In the genomic region with DNA sequence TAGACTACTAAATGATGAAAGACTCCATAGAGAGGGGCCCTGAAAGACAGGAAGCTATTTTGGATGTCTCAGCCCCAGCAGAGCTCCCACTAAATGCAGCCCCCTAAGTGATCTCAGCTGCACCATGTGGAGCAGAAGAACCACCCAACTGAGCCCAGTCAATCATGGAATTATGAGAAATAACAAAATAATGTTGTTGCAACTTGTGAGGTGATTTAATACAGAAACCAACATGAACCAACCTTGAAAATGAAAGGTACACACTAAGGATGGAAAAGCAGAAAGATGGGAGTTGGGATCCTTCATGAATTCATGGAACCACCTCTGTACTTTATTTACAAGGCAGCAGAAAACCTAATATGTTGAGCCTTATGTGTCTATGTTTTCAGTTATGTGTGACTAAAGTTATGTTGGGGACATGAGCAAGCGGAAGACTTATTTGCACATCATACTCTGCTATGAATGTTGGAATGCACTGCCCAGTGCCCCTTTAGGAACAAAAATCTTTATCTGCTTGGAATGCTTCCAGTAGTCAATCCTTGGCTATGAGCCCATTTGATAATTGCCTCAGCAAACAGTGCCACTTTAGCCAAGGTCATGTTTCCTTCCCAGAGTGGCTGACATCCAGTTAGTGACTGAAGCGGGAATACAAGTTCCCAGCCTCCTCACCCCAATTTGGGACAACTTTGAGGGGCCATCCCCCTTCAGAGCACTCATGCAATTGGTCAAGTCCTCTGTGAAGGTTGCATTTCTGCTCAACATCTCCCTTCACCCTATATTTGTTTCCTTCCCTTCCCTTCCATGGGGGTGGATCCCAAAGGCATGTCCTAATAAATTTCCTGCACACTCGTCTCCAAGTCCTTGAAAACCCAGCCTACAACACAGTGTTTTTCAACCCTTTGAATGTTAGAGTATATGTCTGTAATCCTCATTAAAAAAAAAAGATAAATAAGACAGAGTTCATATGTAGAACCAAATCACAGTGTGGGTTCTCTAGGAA, we compare ENCODE assay signal across 1 cellular context.
TF ChIP-seq lines count a peak whose summit lies in the region.

No MANE protein-coding gene starts in this region.

TF ChIP-seq in HepG2, 621 proteins besides CTCF, POLR2A, EP300 and RAD21 (continued from another document and continues in another):
- TF ChIP-seq ZNF580 (CRISPR knock-in tag; IDR thresholded peaks at IDR 0.05; ENCODE audit: borderline replicate concordance, low read depth), result peak; percentile 82
- no peak for TF ChIP-seq ZNF234 (CRISPR knock-in tag; conservative IDR thresholded peaks at IDR 0.05)
- TF ChIP-seq GZF1 (CRISPR knock-in tag; IDR thresholded peaks at IDR 0.05), result peak; percentile 18; the same call in 1 of the 2 replicates
- TF ChIP-seq, protein P1, sequence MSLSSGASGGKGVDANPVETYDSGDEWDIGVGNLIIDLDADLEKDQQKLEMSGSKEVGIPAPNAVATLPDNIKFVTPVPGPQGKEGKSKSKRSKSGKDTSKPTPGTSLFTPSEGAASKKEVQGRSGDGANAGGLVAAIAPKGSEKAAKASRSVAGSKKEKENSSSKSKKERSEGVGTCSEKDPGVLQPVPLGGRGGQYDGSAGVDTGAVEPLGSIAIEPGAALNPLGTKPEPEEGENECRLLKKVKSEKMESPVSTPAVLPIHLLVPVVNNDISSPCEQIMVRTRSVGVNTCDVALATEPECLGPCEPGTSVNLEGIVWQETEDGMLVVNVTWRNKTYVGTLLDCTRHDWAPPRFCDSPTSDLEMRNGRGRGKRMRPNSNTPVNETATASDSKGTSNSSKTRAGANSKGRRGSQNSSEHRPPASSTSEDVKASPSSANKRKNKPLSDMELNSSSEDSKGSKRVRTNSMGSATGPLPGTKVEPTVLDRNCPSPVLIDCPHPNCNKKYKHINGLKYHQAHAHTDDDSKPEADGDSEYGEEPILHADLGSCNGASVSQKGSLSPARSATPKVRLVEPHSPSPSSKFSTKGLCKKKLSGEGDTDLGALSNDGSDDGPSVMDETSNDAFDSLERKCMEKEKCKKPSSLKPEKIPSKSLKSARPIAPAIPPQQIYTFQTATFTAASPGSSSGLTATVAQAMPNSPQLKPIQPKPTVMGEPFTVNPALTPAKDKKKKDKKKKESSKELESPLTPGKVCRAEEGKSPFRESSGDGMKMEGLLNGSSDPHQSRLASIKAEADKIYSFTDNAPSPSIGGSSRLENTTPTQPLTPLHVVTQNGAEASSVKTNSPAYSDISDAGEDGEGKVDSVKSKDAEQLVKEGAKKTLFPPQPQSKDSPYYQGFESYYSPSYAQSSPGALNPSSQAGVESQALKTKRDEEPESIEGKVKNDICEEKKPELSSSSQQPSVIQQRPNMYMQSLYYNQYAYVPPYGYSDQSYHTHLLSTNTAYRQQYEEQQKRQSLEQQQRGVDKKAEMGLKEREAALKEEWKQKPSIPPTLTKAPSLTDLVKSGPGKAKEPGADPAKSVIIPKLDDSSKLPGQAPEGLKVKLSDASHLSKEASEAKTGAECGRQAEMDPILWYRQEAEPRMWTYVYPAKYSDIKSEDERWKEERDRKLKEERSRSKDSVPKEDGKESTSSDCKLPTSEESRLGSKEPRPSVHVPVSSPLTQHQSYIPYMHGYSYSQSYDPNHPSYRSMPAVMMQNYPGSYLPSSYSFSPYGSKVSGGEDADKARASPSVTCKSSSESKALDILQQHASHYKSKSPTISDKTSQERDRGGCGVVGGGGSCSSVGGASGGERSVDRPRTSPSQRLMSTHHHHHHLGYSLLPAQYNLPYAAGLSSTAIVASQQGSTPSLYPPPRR (CRISPR knock-in tag; IDR thresholded peaks at IDR 0.05; ENCODE audit: borderline replicate concordance), result peak; percentile 92
- TF ChIP-seq ZNF335 (CRISPR knock-in tag; IDR thresholded peaks at IDR 0.05), result peak; percentile 91
- TF ChIP-seq ZNF687 (CRISPR knock-in tag; IDR thresholded peaks at IDR 0.05), result no peak
- TF ChIP-seq SMARCC2 (IDR thresholded peaks at IDR 0.05), result no peak; the same call in 1 of the 2 replicates
- peak; percentile 32; the same call in 1 of the 2 replicates for TF ChIP-seq KDM2A (CRISPR knock-in tag; IDR thresholded peaks at IDR 0.05; ENCODE audit: borderline replicate concordance, low read depth)
- peak; percentile 95 for TF ChIP-seq ZNF614 (CRISPR knock-in tag; IDR thresholded peaks at IDR 0.05; ENCODE audit: borderline replicate concordance)
- no peak; the same call in 1 of the 2 replicates for TF ChIP-seq ZBTB34 (CRISPR knock-in tag; IDR thresholded peaks at IDR 0.05)
- peak; percentile 47; the same call in 1 of the 2 replicates for TF ChIP-seq SPEN (CRISPR knock-in tag; IDR thresholded peaks at IDR 0.05; ENCODE audit: low read depth)
- TF ChIP-seq ZNF761 (CRISPR knock-in tag; conservative IDR thresholded peaks at IDR 0.05), result no peak
- TF ChIP-seq, protein P2, sequence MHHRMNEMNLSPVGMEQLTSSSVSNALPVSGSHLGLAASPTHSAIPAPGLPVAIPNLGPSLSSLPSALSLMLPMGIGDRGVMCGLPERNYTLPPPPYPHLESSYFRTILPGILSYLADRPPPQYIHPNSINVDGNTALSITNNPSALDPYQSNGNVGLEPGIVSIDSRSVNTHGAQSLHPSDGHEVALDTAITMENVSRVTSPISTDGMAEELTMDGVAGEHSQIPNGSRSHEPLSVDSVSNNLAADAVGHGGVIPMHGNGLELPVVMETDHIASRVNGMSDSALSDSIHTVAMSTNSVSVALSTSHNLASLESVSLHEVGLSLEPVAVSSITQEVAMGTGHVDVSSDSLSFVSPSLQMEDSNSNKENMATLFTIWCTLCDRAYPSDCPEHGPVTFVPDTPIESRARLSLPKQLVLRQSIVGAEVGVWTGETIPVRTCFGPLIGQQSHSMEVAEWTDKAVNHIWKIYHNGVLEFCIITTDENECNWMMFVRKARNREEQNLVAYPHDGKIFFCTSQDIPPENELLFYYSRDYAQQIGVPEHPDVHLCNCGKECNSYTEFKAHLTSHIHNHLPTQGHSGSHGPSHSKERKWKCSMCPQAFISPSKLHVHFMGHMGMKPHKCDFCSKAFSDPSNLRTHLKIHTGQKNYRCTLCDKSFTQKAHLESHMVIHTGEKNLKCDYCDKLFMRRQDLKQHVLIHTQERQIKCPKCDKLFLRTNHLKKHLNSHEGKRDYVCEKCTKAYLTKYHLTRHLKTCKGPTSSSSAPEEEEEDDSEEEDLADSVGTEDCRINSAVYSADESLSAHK (CRISPR knock-in tag; IDR thresholded peaks at IDR 0.05; ENCODE audit: borderline replicate concordance), result no peak
- no peak for TF ChIP-seq HDAC6 (IDR thresholded peaks at IDR 0.05; ENCODE audit: low read depth, low read length)
- TF ChIP-seq FOSL2 (CRISPR knock-in tag; IDR thresholded peaks at IDR 0.05), result peak; percentile 89
- no peak for TF ChIP-seq SAFB2 (CRISPR knock-in tag; IDR thresholded peaks at IDR 0.05; ENCODE audit: borderline replicate concordance, low read depth)
- peak; percentile 87; the same call in 1 of the 2 replicates for TF ChIP-seq KDM3A (CRISPR knock-in tag; IDR thresholded peaks at IDR 0.05; ENCODE audit: low read depth)
- TF ChIP-seq PLRG1 (conservative IDR thresholded peaks at IDR 0.05), result no peak
- no peak for TF ChIP-seq POLR2AphosphoS2 (IDR thresholded peaks at IDR 0.05; ENCODE audit: low read depth, low read length)
- TF ChIP-seq ATM (IDR thresholded peaks at IDR 0.05; ENCODE audit: borderline replicate concordance), result no peak
- no peak for TF ChIP-seq U2AF2 (IDR thresholded peaks at IDR 0.05; ENCODE audit: low read depth, low read length)
- peak; percentile 87 for TF ChIP-seq KLF9 (CRISPR knock-in tag; IDR thresholded peaks at IDR 0.05; ENCODE audit: low read depth)
- TF ChIP-seq ZNF549 (CRISPR knock-in tag; IDR thresholded peaks at IDR 0.05), result no peak
- 0 out of 2 replicates have a peak, but pooled peaks have one; percentile 43 for TF ChIP-seq FOXP1 (IDR thresholded peaks at IDR 0.05)
- TF ChIP-seq FOXP1 (CRISPR knock-in tag; IDR thresholded peaks at IDR 0.05), result peak; percentile 89
- TF ChIP-seq, protein P3, sequence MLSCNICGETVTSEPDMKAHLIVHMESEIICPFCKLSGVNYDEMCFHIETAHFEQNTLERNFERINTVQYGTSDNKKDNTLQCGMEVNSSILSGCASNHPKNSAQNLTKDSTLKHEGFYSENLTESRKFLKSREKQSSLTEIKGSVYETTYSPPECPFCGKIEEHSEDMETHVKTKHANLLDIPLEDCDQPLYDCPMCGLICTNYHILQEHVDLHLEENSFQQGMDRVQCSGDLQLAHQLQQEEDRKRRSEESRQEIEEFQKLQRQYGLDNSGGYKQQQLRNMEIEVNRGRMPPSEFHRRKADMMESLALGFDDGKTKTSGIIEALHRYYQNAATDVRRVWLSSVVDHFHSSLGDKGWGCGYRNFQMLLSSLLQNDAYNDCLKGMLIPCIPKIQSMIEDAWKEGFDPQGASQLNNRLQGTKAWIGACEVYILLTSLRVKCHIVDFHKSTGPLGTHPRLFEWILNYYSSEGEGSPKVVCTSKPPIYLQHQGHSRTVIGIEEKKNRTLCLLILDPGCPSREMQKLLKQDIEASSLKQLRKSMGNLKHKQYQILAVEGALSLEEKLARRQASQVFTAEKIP (CRISPR knock-in tag; IDR thresholded peaks at IDR 0.05; ENCODE audit: borderline replicate concordance), result no peak
- no peak for TF ChIP-seq FLYWCH1 (CRISPR knock-in tag; IDR thresholded peaks at IDR 0.05)
- TF ChIP-seq NFIB (CRISPR knock-in tag; IDR thresholded peaks at IDR 0.05; ENCODE audit: borderline replicate concordance), result peak; percentile 97
- peak; percentile 73; the same call in 1 of the 2 replicates for TF ChIP-seq DNMT3B (CRISPR knock-in tag; conservative IDR thresholded peaks at IDR 0.05)
- no peak for TF ChIP-seq ZNF839 (CRISPR knock-in tag; IDR thresholded peaks at IDR 0.05; ENCODE audit: borderline replicate concordance)
- no peak for TF ChIP-seq TGIF2 (CRISPR knock-in tag; IDR thresholded peaks at IDR 0.05)
- 0 out of 2 replicates have a peak, but pooled peaks have one; percentile 42 for TF ChIP-seq LBX2 (CRISPR knock-in tag; IDR thresholded peaks at IDR 0.05; ENCODE audit: borderline replicate concordance)
- TF ChIP-seq ZNF235 (CRISPR knock-in tag; IDR thresholded peaks at IDR 0.05; ENCODE audit: borderline replicate concordance), result no peak
- TF ChIP-seq MTF2 (CRISPR knock-in tag; IDR thresholded peaks at IDR 0.05; ENCODE audit: borderline replicate concordance), result 0 out of 2 replicates have a peak, but pooled peaks have one; percentile 12
- TF ChIP-seq, protein P4, sequence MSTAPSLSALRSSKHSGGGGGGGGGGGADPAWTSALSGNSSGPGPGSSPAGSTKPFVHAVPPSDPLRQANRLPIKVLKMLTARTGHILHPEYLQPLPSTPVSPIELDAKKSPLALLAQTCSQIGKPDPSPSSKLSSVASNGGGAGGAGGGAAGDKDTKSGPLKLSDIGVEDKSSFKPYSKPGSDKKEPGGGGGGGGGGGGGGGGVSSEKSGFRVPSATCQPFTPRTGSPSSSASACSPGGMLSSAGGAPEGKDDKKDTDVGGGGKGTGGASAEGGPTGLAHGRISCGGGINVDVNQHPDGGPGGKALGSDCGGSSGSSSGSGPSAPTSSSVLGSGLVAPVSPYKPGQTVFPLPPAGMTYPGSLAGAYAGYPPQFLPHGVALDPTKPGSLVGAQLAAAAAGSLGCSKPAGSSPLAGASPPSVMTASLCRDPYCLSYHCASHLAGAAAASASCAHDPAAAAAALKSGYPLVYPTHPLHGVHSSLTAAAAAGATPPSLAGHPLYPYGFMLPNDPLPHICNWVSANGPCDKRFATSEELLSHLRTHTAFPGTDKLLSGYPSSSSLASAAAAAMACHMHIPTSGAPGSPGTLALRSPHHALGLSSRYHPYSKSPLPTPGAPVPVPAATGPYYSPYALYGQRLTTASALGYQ (CRISPR knock-in tag; IDR thresholded peaks at IDR 0.05), result peak; percentile 94
- no peak for TF ChIP-seq ZFP37 (CRISPR knock-in tag; IDR thresholded peaks at IDR 0.05; ENCODE audit: borderline replicate concordance)
- TF ChIP-seq HDAC1 (CRISPR knock-in tag; IDR thresholded peaks at IDR 0.05), result peak; percentile 90
